ENCODE assay signal across 14 cellular contexts in the genomic region with DNA sequence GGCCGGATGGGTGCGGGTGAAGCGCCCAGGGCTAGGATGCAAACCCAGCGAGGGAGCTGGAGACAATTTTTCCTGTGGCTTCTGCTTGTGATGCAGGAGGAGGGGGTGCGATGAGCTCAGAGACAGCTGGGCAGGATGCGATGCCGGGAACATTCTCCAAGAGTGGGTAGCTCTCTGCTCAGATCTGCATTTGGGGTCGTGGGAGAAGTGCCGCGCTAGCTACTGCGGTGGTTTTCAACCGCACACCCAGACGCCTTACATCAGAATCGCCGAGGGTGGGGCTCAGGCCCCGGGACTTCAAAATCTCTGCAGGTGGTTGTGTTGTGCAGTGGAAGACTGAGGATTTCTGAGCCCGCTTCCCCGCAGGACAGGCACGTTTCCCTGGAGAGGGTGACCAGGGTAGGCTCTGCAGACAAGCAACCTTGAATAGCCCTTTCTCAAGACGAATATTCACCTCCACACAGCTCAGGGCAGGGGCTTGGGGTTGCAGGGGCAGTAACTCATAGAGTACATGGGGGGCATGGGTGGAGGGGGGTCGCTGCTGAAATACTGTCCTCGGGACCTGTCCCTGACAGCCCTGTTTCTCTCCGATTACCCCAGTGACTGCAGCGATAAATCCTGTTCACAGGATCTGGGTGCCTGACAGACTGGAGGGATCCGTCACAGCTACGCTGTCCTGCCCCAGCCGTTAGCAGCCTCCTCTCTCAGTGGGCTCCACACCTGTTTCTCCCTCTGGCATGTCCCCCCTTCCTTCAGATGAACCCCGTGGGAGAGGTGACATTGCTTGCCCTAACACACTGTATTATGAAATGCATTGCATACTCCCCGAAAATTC.
"Had no signal": no experiment of that assay in that cellular context is flagged by ENCODE, and none has a peak within 500 bp of the region (broad histone marks: within the 10 kb centered on the region; RNA-seq: fewer than 3 reads in every experiment).

No MANE protein-coding gene starts in this region.

- H3K36me3 ChIP-seq: esophagus squamous epithelium, heart left ventricle, pancreas, vagina had no signal

- DNase-seq: activated effector memory CD4-positive, alpha-beta T cell treated with Interleukin-2 at 50 U/mL for 16 hours; esophagus squamous epithelium; foreskin fibroblast; islet precursor cell; left ventricle myocardium superior; mesendoderm; pancreas; stimulated activated CD4-positive, alpha-beta T cell treated with anti-CD3 and anti-CD28 coated beads, Interleukin-4, amount 100 ng/mL, for 4 hours; T-helper 2 cell had no signal

- H3K27ac Mint-ChIP-seq: activated naive CD8-positive, alpha-beta T cell had no signal

- H3K27me3 ChIP-seq: pancreas, vagina had no signal

- H3K4me1 ChIP-seq: heart left ventricle, pancreas, vagina had no signal

- H3K36me3 Mint-ChIP-seq: activated naive CD8-positive, alpha-beta T cell had no signal

- ATAC-seq: left ventricle myocardium superior, pancreas had no signal

- H3K4me3 Mint-ChIP-seq: activated naive CD8-positive, alpha-beta T cell; neural crest cell had no signal

- H3K27ac ChIP-seq: esophagus squamous epithelium, heart left ventricle, pancreas, skin epidermis, vagina had no signal

- H3K4me3 ChIP-seq: esophagus squamous epithelium, heart left ventricle, pancreas, skin epidermis, vagina had no signal

- H3K9me3 ChIP-seq: esophagus squamous epithelium, heart left ventricle, pancreas, vagina had no signal
